21 cellular contexts compared by ENCODE assay signal in genomic region chr2:44997948-44998347, GRCh38. TPM values are rescaled to one million over a fixed set of nuclear protein-coding genes. Genes with fewer than 3 reads are reported as not detected.
"Had no signal": no experiment of that assay in that cellular context is flagged by ENCODE, and none has a peak within 500 bp of the region (broad histone marks: within the 10 kb centered on the region; RNA-seq: fewer than 3 reads in every experiment).

No MANE protein-coding gene starts in this region.

- DNase-seq: activated CD4-positive, alpha-beta T cell treated with anti-CD3 and anti-CD28 coated beads, Interleukin-2, amount 50 U/mL, for 48 hours; activated CD4-positive, CD25-positive, alpha-beta regulatory T cell treated with anti-CD3 and anti-CD28 coated beads, Interleukin-2, amount 50 U/mL, for 72 hours; activated effector memory CD4-positive, alpha-beta T cell treated with anti-CD3 and anti-CD28 coated beads, Interleukin-2, amount 50 U/mL, for 16 hours; activated T-cell treated with anti-CD3 and anti-CD28 coated beads, Interleukin-2, amount 50 U/mL, for 4 hours; anterior cingulate cortex; heart left ventricle; kidney; left ventricle myocardium superior; mesenchymal stem cell; nephron progenitor cell; stimulated activated CD4-positive, alpha-beta T cell treated with anti-CD3 and anti-CD28 coated beads, Interleukin-2, amount 100 ng/mL, for 48 hours; stimulated activated naive CD4-positive, alpha-beta T cell treated with Interleukin-2 at 50 U/mL for 16 hours; T-helper 2 cell had no signal

- FAIRE-seq: frontal cortex, kidney had no signal

- H3K4me1 ChIP-seq: breast epithelium had no signal

- H3K36me3 ChIP-seq: breast epithelium, heart left ventricle, suprapubic skin had no signal

- H3K4me3 ChIP-seq: breast epithelium, heart left ventricle, suprapubic skin had no signal

- ATAC-seq: activated T-cell treated with anti-CD3 and anti-CD28 coated beads, Interleukin-2, amount 50 U/mL, for 4 hours; heart left ventricle; left ventricle myocardium superior had no signal

- H3K9me3 ChIP-seq: breast epithelium, heart left ventricle, suprapubic skin had no signal

- H3K27ac ChIP-seq: breast epithelium, heart left ventricle, suprapubic skin had no signal

RNA-seq across cellular contexts. Expression of gene SIX2, which starts 11.3 kb away (rescaled TPM):
- total RNA-seq: activated T-cell treated with anti-CD3 and anti-CD28 coated beads, Interleukin-2, amount 50 U/mL, for 4 hours; dermis microvascular lymphatic vessel endothelial cell had no signal

RNA-seq across cellular contexts. Expression of gene SIX3, which starts 56.4 kb away (rescaled TPM):
- total RNA-seq: breast epithelium, cerebellum, dermis microvascular lymphatic vessel endothelial cell, heart left ventricle, left ventricle myocardium superior, omental fat pad, pulmonary artery endothelial cell had no signal
- polyA plus RNA-seq: esophagus, heart left ventricle had no signal
